1 cellular context compared by ENCODE assay signal in the genomic region with DNA sequence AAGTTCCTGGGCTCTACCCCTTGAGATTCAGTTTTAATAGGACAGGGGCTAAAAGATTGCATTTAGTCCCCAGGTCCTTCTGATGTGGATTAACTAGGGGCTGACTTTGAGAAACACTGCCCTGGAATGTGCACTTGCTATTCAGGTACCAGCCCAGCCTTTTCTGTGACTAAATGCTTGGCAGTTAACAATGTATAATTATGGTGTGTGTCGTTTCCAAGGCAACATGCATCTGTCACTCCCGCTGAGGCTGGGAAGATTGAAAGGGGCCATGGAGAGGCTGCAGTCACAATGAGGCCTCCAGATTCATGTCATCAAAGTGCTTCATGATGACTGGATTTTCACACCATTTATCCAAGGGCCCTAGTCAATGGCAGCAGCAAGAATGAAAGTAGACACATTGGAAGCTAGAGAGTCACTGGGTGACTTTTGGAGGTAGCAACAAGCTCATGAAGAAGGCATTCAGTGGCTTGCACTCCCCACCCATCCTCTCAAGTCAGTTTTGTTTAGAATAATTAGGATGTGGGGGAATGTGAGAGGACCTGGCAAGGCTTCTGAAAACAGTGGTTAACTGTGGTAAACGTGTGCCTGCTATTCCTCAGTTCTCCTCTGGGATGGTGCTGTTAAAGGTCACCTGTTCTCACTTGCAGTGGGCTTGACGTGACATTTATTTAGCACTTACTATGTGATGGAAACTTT.
TF ChIP-seq lines count a peak whose summit lies in the region.

No MANE protein-coding gene starts in this region.

TF ChIP-seq in HEK293, 187 proteins besides CTCF, POLR2A, EP300 and RAD21 (continued from another document):
- TF ChIP-seq, protein P1, sequence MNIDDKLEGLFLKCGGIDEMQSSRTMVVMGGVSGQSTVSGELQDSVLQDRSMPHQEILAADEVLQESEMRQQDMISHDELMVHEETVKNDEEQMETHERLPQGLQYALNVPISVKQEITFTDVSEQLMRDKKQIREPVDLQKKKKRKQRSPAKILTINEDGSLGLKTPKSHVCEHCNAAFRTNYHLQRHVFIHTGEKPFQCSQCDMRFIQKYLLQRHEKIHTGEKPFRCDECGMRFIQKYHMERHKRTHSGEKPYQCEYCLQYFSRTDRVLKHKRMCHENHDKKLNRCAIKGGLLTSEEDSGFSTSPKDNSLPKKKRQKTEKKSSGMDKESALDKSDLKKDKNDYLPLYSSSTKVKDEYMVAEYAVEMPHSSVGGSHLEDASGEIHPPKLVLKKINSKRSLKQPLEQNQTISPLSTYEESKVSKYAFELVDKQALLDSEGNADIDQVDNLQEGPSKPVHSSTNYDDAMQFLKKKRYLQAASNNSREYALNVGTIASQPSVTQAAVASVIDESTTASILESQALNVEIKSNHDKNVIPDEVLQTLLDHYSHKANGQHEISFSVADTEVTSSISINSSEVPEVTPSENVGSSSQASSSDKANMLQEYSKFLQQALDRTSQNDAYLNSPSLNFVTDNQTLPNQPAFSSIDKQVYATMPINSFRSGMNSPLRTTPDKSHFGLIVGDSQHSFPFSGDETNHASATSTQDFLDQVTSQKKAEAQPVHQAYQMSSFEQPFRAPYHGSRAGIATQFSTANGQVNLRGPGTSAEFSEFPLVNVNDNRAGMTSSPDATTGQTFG (tag by site-specific recombination; IDR thresholded peaks at IDR 0.05; ENCODE audit: borderline replicate concordance), result no peak
- peak; percentile 91 for TF ChIP-seq ZBTB20 (tag by site-specific recombination; IDR thresholded peaks at IDR 0.05)
- TF ChIP-seq OSR2 (tag by site-specific recombination; IDR thresholded peaks at IDR 0.05), result peak; percentile 99
- TF ChIP-seq HOXD13 (CRISPR knock-in tag; IDR thresholded peaks at IDR 0.05; ENCODE audit: borderline replicate concordance), result no peak
- TF ChIP-seq BCL11A (tag by site-specific recombination; IDR thresholded peaks at IDR 0.05; ENCODE audit: low read depth), result no peak
- peak; percentile 32; the same call in 1 of the 2 replicates for TF ChIP-seq OVOL3 (tag by site-specific recombination; IDR thresholded peaks at IDR 0.05)
- TF ChIP-seq, protein P2, sequence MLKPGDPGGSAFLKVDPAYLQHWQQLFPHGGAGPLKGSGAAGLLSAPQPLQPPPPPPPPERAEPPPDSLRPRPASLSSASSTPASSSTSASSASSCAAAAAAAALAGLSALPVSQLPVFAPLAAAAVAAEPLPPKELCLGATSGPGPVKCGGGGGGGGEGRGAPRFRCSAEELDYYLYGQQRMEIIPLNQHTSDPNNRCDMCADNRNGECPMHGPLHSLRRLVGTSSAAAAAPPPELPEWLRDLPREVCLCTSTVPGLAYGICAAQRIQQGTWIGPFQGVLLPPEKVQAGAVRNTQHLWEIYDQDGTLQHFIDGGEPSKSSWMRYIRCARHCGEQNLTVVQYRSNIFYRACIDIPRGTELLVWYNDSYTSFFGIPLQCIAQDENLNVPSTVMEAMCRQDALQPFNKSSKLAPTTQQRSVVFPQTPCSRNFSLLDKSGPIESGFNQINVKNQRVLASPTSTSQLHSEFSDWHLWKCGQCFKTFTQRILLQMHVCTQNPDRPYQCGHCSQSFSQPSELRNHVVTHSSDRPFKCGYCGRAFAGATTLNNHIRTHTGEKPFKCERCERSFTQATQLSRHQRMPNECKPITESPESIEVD (tag by site-specific recombination; IDR thresholded peaks at IDR 0.05), result 0 out of 2 replicates have a peak, but pooled peaks have one; percentile 29
- TF ChIP-seq ZNF623 (tag by site-specific recombination; IDR thresholded peaks at IDR 0.05), result no peak
- TF ChIP-seq ZNF555 (tag by site-specific recombination; conservative IDR thresholded peaks at IDR 0.05), result no peak
- no peak for TF ChIP-seq ZNF302 (tag by site-specific recombination; IDR thresholded peaks at IDR 0.05; ENCODE audit: low read depth)
- TF ChIP-seq, protein P3, sequence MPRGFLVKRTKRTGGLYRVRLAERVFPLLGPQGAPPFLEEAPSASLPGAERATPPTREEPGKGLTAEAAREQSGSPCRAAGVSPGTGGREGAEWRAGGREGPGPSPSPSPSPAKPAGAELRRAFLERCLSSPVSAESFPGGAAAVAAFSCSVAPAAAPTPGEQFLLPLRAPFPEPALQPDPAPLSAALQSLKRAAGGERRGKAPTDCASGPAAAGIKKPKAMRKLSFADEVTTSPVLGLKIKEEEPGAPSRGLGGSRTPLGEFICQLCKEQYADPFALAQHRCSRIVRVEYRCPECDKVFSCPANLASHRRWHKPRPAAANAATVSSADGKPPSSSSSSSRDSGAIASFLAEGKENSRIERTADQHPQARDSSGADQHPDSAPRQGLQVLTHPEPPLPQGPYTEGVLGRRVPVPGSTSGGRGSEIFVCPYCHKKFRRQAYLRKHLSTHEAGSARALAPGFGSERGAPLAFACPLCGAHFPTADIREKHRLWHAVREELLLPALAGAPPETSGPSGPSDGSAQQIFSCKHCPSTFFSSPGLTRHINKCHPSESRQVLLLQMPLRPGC (tag by site-specific recombination; IDR thresholded peaks at IDR 0.05), result peak; percentile 83
- peak; percentile 30; the same call in 1 of the 2 replicates for TF ChIP-seq KLF8 (tag by site-specific recombination; IDR thresholded peaks at IDR 0.05)
- TF ChIP-seq GLIS1 (tag by site-specific recombination; IDR thresholded peaks at IDR 0.05), result peak; percentile 85
- TF ChIP-seq ZNF132 (tag by site-specific recombination; IDR thresholded peaks at IDR 0.05; ENCODE audit: borderline replicate concordance), result no peak
- TF ChIP-seq FEZF1 (tag by site-specific recombination; IDR thresholded peaks at IDR 0.05), result peak; percentile 69
- peak; percentile 61 for TF ChIP-seq ZXDB (tag by site-specific recombination; IDR thresholded peaks at IDR 0.05)
- TF ChIP-seq SCRT2 (tag by site-specific recombination; IDR thresholded peaks at IDR 0.05), result peak; percentile 50
- no peak for TF ChIP-seq ZNF571 (tag by site-specific recombination; IDR thresholded peaks at IDR 0.05)
- peak; percentile 86 for TF ChIP-seq ZNF600 (tag by site-specific recombination; IDR thresholded peaks at IDR 0.05)
- TF ChIP-seq ZNF629 (tag by site-specific recombination; IDR thresholded peaks at IDR 0.05), result peak; percentile 86
